11 cellular contexts compared by ENCODE assay signal in genomic region chr4:7928711-7929505, GRCh38. TPM values are rescaled to one million over a fixed set of nuclear protein-coding genes. Genes with fewer than 3 reads are reported as not detected.
A peak's percentile ranks its signal among the peaks of the same experiment; 100 is the strongest.
DNase-seq lines count a peak whose midpoint lies in the region; ATAC-seq lines count a peak whose summit lies in the region.
"Had no signal": no experiment of that assay in that cellular context is flagged by ENCODE, and none has a peak within 500 bp of the region (broad histone marks: within the 10 kb centered on the region; RNA-seq: fewer than 3 reads in every experiment).

No MANE protein-coding gene starts in this region.

- ATAC-seq in Right ventricle myocardium inferior (no peak), GM19328 (IDR thresholded peaks at IDR 0.05; ENCODE audit: unreplicated experiment) (no peak), GM18498 (IDR thresholded peaks at IDR 0.05; ENCODE audit: unreplicated experiment) (no peak)

- peak overlapping the region; percentile 8 for H3K27ac ChIP-seq in cingulate gyrus (ENCODE audit: low read depth, low read length)
- H3K27ac ChIP-seq: C4-2B had no signal

- peak; percentile 41 for DNase-seq in cardiac septum (ENCODE audit: low spot score)
- DNase-seq in Right ventricle myocardium inferior (ENCODE audit: missing footprints): no peak
- DNase-seq in left kidney (ENCODE audit: low read depth, low spot score): peak; percentile 86
- no peak for DNase-seq in GF-D8 (lab: John Stamatoyannopoulos, UW)
- no peak for DNase-seq in HuH-7 (ENCODE audit: low spot score)
- DNase-seq: activated naive CD8-positive, alpha-beta T cell treated with anti-CD3 and anti-CD28 coated beads, Interleukin-2, amount 10 ng/mL, durations not matched to agents 7 days and 5 days; T-helper 9 cell had no signal

- intact Hi-C loops in cardiac septum (cut with DNase I) (no loop called here), Right ventricle myocardium inferior (cut with DNase I) (no loop called here)

RNA-seq across cellular contexts. Expression of gene AFAP1, which starts 10.8 kb away (rescaled TPM):
- 8.7 TPM for total RNA-seq in cardiac septum
- total RNA-seq in Right ventricle myocardium inferior: 8.0 TPM

Comparison
In these comparisons a context has a peak if more than half of its experiments do, and no peak if none do; other contexts are left out.
1. DNase-seq: peak in cardiac septum (single experiment) and left kidney (single experiment); none in Right ventricle myocardium inferior (single experiment), GF-D8 (single experiment) and HuH-7 (single experiment).